In genomic region chr14:42475289-42475688, GRCh38 we compare ENCODE assay signal across 1 cellular context.
TF ChIP-seq lines count a peak whose summit lies in the region.

No MANE protein-coding gene starts in this region.

TF ChIP-seq in H1, 55 proteins besides CTCF, POLR2A, EP300 and RAD21:
- TF ChIP-seq CHD7 (IDR thresholded peaks at IDR 0.05; ENCODE audit: insufficient replicate concordance, low read length) (peak; percentile 63), GTF2F1 (IDR thresholded peaks at IDR 0.05; ENCODE audit: borderline replicate concordance, low read depth, low read length) (no peak), BCL11A (IDR thresholded peaks at IDR 0.05; ENCODE audit: low read depth in 2 of 2, low read length in 2 of 2) (peak in 1 of 2 experiments; percentile 37), SP1 (IDR thresholded peaks at IDR 0.05; ENCODE audit: low read depth, low read length) (0 out of 2 replicates have a peak, but pooled peaks have one; percentile 49), NANOG (IDR thresholded peaks at IDR 0.05; ENCODE audit: insufficient read depth, low read depth, low read length, poor library complexity, severe bottlenecking) (peak; percentile 79), TCF12 (IDR thresholded peaks at IDR 0.05; ENCODE audit: low read depth, low read length) (peak; percentile 99), SIRT6 (IDR thresholded peaks at IDR 0.05; ENCODE audit: low read length) (no peak)
- TF ChIP-seq, protein P1, sequence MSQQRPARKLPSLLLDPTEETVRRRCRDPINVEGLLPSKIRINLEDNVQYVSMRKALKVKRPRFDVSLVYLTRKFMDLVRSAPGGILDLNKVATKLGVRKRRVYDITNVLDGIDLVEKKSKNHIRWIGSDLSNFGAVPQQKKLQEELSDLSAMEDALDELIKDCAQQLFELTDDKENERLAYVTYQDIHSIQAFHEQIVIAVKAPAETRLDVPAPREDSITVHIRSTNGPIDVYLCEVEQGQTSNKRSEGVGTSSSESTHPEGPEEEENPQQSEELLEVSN (IDR thresholded peaks at IDR 0.05): no peak
